In the genomic region with DNA sequence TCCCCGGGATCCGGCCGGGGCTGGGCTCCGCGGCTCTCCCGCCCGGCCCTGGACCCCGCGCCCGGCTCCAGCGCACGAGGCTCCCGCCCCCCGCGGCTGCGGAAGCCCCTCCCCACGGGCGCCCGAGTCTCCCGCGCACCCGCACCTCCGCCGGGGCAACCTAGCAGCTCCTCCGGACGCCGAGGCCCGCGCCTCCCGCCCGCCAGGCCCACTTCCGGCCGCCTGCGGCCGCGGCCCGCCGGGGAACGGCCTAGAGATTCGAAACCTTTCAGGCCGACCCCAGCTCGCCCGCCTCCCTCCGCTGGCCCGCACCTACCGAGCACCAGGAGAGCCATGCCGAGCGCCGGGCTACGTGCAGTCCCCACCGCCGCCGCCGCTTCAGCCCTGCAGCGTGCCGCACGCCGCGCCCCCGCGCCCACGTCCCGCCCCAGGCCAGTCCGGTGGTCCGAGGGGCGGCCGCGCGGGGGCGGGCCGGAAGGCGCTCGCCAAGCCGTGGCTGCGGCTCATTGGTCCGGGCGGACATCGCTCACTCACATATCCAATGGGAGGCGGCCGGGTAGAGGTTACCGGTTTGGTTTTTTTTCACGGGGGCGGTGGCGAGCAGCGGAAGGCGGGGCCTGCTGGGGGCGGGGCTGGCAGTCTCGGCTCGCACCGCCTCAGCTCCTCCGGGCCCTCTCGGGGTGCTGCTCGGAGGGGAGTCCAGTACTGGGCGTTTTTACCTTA, we compare ENCODE assay signal across 8 cellular contexts. TPM values are rescaled to one million over a fixed set of nuclear protein-coding genes. Genes with fewer than 3 reads are reported as not detected.
DNase-seq lines count a peak whose midpoint lies in the region; ATAC-seq and TF ChIP-seq lines count a peak whose summit lies in the region.

A gene with protein sequence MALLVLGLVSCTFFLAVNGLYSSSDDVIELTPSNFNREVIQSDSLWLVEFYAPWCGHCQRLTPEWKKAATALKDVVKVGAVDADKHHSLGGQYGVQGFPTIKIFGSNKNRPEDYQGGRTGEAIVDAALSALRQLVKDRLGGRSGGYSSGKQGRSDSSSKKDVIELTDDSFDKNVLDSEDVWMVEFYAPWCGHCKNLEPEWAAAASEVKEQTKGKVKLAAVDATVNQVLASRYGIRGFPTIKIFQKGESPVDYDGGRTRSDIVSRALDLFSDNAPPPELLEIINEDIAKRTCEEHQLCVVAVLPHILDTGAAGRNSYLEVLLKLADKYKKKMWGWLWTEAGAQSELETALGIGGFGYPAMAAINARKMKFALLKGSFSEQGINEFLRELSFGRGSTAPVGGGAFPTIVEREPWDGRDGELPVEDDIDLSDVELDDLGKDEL (minus strand): TSS at position 424 of the 723 bp plus-strand sequence. CDS start 89 bp downstream, at position 335.

- H3F3A ChIP-seq in DOHH2 (ENCODE audit: control insufficient read depth, insufficient read depth) (peaks cover 6% of the 10 kb centered on the region; the same call in 1 of the 2 replicates), GM23338 (replicated peaks; ENCODE audit: low read depth) (peaks cover 10% of the 10 kb centered on the region; the same call in 1 of the 2 replicates)

- H3K27ac Mint-ChIP-seq in GM23338 (peak within 1 kb of the TSS; percentile 96), naive B cell (peak within 1 kb of the TSS; percentile 89 to 97 (median 96))
- peak within 1 kb of the TSS; percentile 86 for H3K27ac Mint-ChIP-seq in stimulated activated effector memory CD8-positive, alpha-beta T cell treated with anti-CD3 and anti-CD28 coated beads, Interleukin-12 subunit alpha, Interleukin-12 subunit beta, amount 100 ng/mL, for 72 hours

- peaks cover 33% of the 10 kb centered on the region for H3K4me1 Mint-ChIP-seq in GM23338
- peaks cover 25 to 40% (median 34%) of the 10 kb centered on the region in 3 donors for H3K4me1 Mint-ChIP-seq in naive B cell
- peaks cover 30% of the 10 kb centered on the region for H3K4me1 Mint-ChIP-seq in stimulated activated effector memory CD8-positive, alpha-beta T cell treated with anti-CD3 and anti-CD28 coated beads, Interleukin-12 subunit alpha, Interleukin-12 subunit beta, amount 100 ng/mL, for 72 hours

- ATAC-seq in GM23338 = peak; percentile 93
- peak; percentile 81 to 85 for ATAC-seq in naive B cell (ENCODE audit: low read depth in 2 of 2)
- ATAC-seq in stimulated activated effector memory CD8-positive, alpha-beta T cell treated with anti-CD3 and anti-CD28 coated beads, Interleukin-12 subunit alpha, Interleukin-12 subunit beta, amount 100 ng/mL, for 72 hours = peak; percentile 93

- H3K4me1 ChIP-seq in DOHH2 (ENCODE audit: control insufficient read depth, low read length) (peaks cover 47% of the 10 kb centered on the region), GM23338 (ENCODE audit: insufficient read depth) (peaks cover 30% of the 10 kb centered on the region), esophagus squamous epithelium (peaks cover 0 to 49% (median 10%) of the 10 kb centered on the region in 3 donors)

- H3K9me2 ChIP-seq in DOHH2 (replicated peaks; ENCODE audit: control insufficient read depth, low read length) = no peaks in the 10 kb centered on the region
- H3K9me2 ChIP-seq in GM23338 (ENCODE audit: insufficient read depth) = no peaks in the 10 kb centered on the region

- H3K4me3 Mint-ChIP-seq in GM23338 (peak within 1 kb of the TSS; percentile 95), naive B cell (peak within 1 kb of the TSS; percentile 86 to 99 (median 94))
- peak within 1 kb of the TSS; percentile 82 for H3K4me3 Mint-ChIP-seq in stimulated activated effector memory CD8-positive, alpha-beta T cell treated with anti-CD3 and anti-CD28 coated beads, Interleukin-12 subunit alpha, Interleukin-12 subunit beta, amount 100 ng/mL, for 72 hours

- H3K9me3 ChIP-seq in DOHH2 (ENCODE audit: control insufficient read depth, insufficient read depth, low read length) (no peaks in the 10 kb centered on the region), esophagus squamous epithelium (no peaks in the 10 kb centered on the region)

- TF ChIP-seq CTCF in DOHH2 (IDR thresholded peaks at IDR 0.05; ENCODE audit: low read depth, low read length, poor library complexity, severe bottlenecking) = no peak
- TF ChIP-seq CTCF in GM23338 (conservative IDR thresholded peaks at IDR 0.05; ENCODE audit: low read depth in 2 of 2) = no peak
- TF ChIP-seq CTCF in esophagus squamous epithelium (IDR thresholded peaks at IDR 0.05) = peak in 4 of 6 experiments; percentile 38 to 44 (median 42)

- DNase-seq in GM23338 (ENCODE audit: low spot score) = peak; percentile 98
- peak; percentile 92 for DNase-seq in Kasumi-1 (lab: John Stamatoyannopoulos, UW)
- peak; percentile 96 for DNase-seq in RKO (ENCODE audit: low spot score)
- DNase-seq in activated T-helper 1 cell treated with Interleukin-2 at 50 U/mL for 16 hours (ENCODE audit: low read depth) = peak; percentile 88
- peak; percentile 84 for DNase-seq in esophagus squamous epithelium (lab: John Stamatoyannopoulos, UW)
- DNase-seq in naive B cell = peak; percentile 96
- peak; percentile 97 to 99 for DNase-seq in stimulated activated effector memory CD8-positive, alpha-beta T cell treated with anti-CD3 and anti-CD28 coated beads, Interleukin-12 subunit alpha, Interleukin-12 subunit beta, amount 100 ng/mL, for 72 hours (ENCODE audit: low spot score in 2 of 2)

- H3K4me3 ChIP-seq in DOHH2 (ENCODE audit: low read length) (peak within 1 kb of the TSS; percentile 84), GM23338 (peak within 1 kb of the TSS; percentile 73), esophagus squamous epithelium (peak within 1 kb of the TSS; percentile 58 to 99 (median 92))

- H3K27me3 ChIP-seq in DOHH2 (ENCODE audit: control insufficient read depth, low read length) (peaks cover 14% of the 10 kb centered on the region), GM23338 (ENCODE audit: insufficient read depth) (no peaks in the 10 kb centered on the region), esophagus squamous epithelium (peaks cover 0 to 5% (median 0%) of the 10 kb centered on the region in 4 donors)

- peaks cover 20% of the 10 kb centered on the region; the same call in 1 of the 2 replicates for H4K20me1 ChIP-seq in DOHH2 (ENCODE audit: control insufficient read depth, insufficient read depth, low read depth, low read length)
- H4K20me1 ChIP-seq in GM23338 (replicated peaks; ENCODE audit: insufficient read depth) = peaks cover 37% of the 10 kb centered on the region

- H3K27me3 Mint-ChIP-seq in GM23338 (ENCODE audit: insufficient read depth, low read depth, poor library complexity) (peaks cover 13% of the 10 kb centered on the region), naive B cell (no peaks in the 10 kb centered on the region)

- peaks cover 53% of the 10 kb centered on the region for H3K79me2 ChIP-seq in DOHH2 (ENCODE audit: control insufficient read depth, low read length)
- H3K79me2 ChIP-seq in GM23338 (replicated peaks; ENCODE audit: insufficient read depth) = peaks cover 50% of the 10 kb centered on the region

- H3K27ac ChIP-seq in DOHH2 (ENCODE audit: low read depth, low read length) (peak within 1 kb of the TSS; percentile 68), GM23338 (ENCODE audit: low read depth) (peak within 1 kb of the TSS; percentile 81; the same call in 1 of the 2 replicates), esophagus squamous epithelium (peak within 1 kb of the TSS; percentile 83 to 96 (median 95))

- intact Hi-C loops in esophagus squamous epithelium (cut with DNase I) = no loop called here

- TF ChIP-seq POLR2A in esophagus squamous epithelium (IDR thresholded peaks at IDR 0.05) = peak in 3 of 4 donors; percentile 47 to 82 (median 63)

- peak within 1 kb of the TSS; percentile 88 for H3K4me2 ChIP-seq in DOHH2 (ENCODE audit: low read length)
- peak within 1 kb of the TSS; percentile 87 for H3K4me2 ChIP-seq in GM23338

- peaks cover 12% of the 10 kb centered on the region for H3K36me3 Mint-ChIP-seq in GM23338 (ENCODE audit: low read depth)
- H3K36me3 Mint-ChIP-seq in naive B cell = no peaks in the 10 kb centered on the region
- H3K36me3 Mint-ChIP-seq in stimulated activated effector memory CD8-positive, alpha-beta T cell treated with anti-CD3 and anti-CD28 coated beads, Interleukin-12 subunit alpha, Interleukin-12 subunit beta, amount 100 ng/mL, for 72 hours = peaks cover 48% of the 10 kb centered on the region

- H3K9me3 Mint-ChIP-seq in GM23338 (no peaks in the 10 kb centered on the region), naive B cell (no peaks in the 10 kb centered on the region)
- H3K9me3 Mint-ChIP-seq in stimulated activated effector memory CD8-positive, alpha-beta T cell treated with anti-CD3 and anti-CD28 coated beads, Interleukin-12 subunit alpha, Interleukin-12 subunit beta, amount 100 ng/mL, for 72 hours = no peaks in the 10 kb centered on the region

- H3K36me3 ChIP-seq in DOHH2 (ENCODE audit: control insufficient read depth, low read length) (peaks cover 47% of the 10 kb centered on the region), GM23338 (ENCODE audit: insufficient read depth) (no peaks in the 10 kb centered on the region; the same call in 1 of the 2 replicates), esophagus squamous epithelium (no peaks in the 10 kb centered on the region)

- no peak within 1 kb of the TSS for H2AFZ ChIP-seq in GM23338

- 0% methylated on average over 8 of the region's 94 CpGs; no CpG with 5 or more reads in 1 of the 2 donors for WGBS in esophagus squamous epithelium, 2 donors

TF ChIP-seq in GM23338, 12 proteins besides CTCF, POLR2A, EP300 and RAD21 (continues in another document):
- no peak for TF ChIP-seq EZH2phosphoT487 (IDR thresholded peaks at IDR 0.05; ENCODE audit: unreplicated experiment)

RNA-seq across cellular contexts. Expression of the gene that starts here (rescaled TPM):
- 374 and 382 TPM in 2 replicates for total RNA-seq in GM23338 (2014; rRNA removed; shearing (Covaris generic))
- polyA plus RNA-seq in GM23338 (2016; fragmentation: Nextera tagmentation; extraction: Ambion mirVana) (284 and 331 TPM in 2 replicates), naive B cell (ENCODE audit: low read depth in 6 of 6) (100 to 1,000 TPM; 117 to 178 (median 138) TPM)
- 100 to 1,000 TPM in 2 of 4 donors, 10 to 100 TPM in 2; 81.6 to 131 (median 107) TPM for total RNA-seq in esophagus squamous epithelium

Comparison
In these comparisons a context has a peak if more than half of its experiments do, and no peak if none do; other contexts are left out.
1. Peak in every context shown above with its lines: DNase-seq, ATAC-seq, H3K4me3 ChIP-seq and H3K27ac ChIP-seq.
2. CTCF ChIP-seq: peak in esophagus squamous epithelium (4 of 6); none in DOHH2 (single experiment) and GM23338 (0 of 2).